In genomic region chrX:16882188-16882587, GRCh38 we compare ENCODE assay signal across 8 cellular contexts. TPM values are rescaled to one million over a fixed set of nuclear protein-coding genes. Genes with fewer than 3 reads are reported as not detected.
DNase-seq lines count a peak whose midpoint lies in the region; ATAC-seq, FAIRE-seq and TF ChIP-seq lines count a peak whose summit lies in the region.

No MANE protein-coding gene starts in this region.

- H3K36me3 ChIP-seq in KOPT-K1 (ENCODE audit: insufficient read depth, low read length) (no peaks in the 10 kb centered on the region), right atrium auricular region (no peaks in the 10 kb centered on the region), small intestine (ENCODE audit: control insufficient read depth in 2 of 2, insufficient read depth in 2 of 2, low read length in 2 of 2) (no peaks in the 10 kb centered on the region)

- intact Hi-C loops in activated B cell treated with CpG ODN at 0.5 μM for 24 hours (cut with micrococcal nuclease) = loop anchor here (1.0 to 2.0 kb wide), 2 partner anchors 12 to 25 kb away; partner anchors contain the start of gene RBBP7

- peak overlapping the region; percentile 49 for H3K27ac ChIP-seq in KOPT-K1 (ENCODE audit: low read depth, low read length, poor library complexity, severe bottlenecking)
- peak overlapping the region in 1 of 2 donors; percentile 58 for H3K27ac ChIP-seq in right atrium auricular region
- no peak overlapping the region for H3K27ac ChIP-seq in small intestine (ENCODE audit: low read depth in 1 of 2, low read length in 1 of 2)

- POLR2A ChIA-PET in activated B cell treated with CpG ODN at 0.5 μM for 24 hours (lab: Charles Lee) = interaction anchor here (1.1 to 2.5 kb wide), 6 partner anchors 8 to 164 kb away, joined by 3 to 51 read pairs (median 6); partner anchors contain the start of gene RBBP7

- FAIRE-seq in small intestine (lab: Jason Lieb, UNC) = no peak

- H3K27ac Mint-ChIP-seq in activated B cell treated with CpG ODN at 0.5 μM for 24 hours = peak overlapping the region; percentile 86

- H3K9me3 Mint-ChIP-seq in activated B cell treated with CpG ODN at 0.5 μM for 24 hours = no peaks in the 10 kb centered on the region

- 7 to 19% (median 7%) methylated on average over 6 of the region's 6 CpGs for WGBS in small intestine, 3 donors

- H3K4me3 Mint-ChIP-seq in activated B cell treated with CpG ODN at 0.5 μM for 24 hours = peak overlapping the region; percentile 78

- H3K4me1 ChIP-seq in right atrium auricular region (no peaks in the 10 kb centered on the region), small intestine (ENCODE audit: control insufficient read depth in 2 of 2, insufficient read depth in 1 of 2, low read depth in 1 of 2, low read length in 1 of 2) (no peaks in the 10 kb centered on the region)

- TF ChIP-seq CTCF in activated B cell treated with CpG ODN at 0.5 μM for 24 hours (IDR thresholded peaks at IDR 0.05) (no peak), right atrium auricular region (IDR thresholded peaks at IDR 0.05) (no peak)

- H3K36me3 Mint-ChIP-seq in activated B cell treated with CpG ODN at 0.5 μM for 24 hours (ENCODE audit: low read depth) = no peaks in the 10 kb centered on the region

- ATAC-seq in activated B cell treated with CpG ODN at 0.5 μM for 24 hours (ENCODE audit: low read depth) (peak; percentile 49), GM19455 (IDR thresholded peaks at IDR 0.05; ENCODE audit: unreplicated experiment) (no peak)

- DNase-seq in activated CD8-positive, alpha-beta memory T cell treated with anti-CD3 and anti-CD28 coated beads, Interleukin-2, amount 50 U/mL, for 48 hours = peak; percentile 53
- DNase-seq in activated CD8-positive, alpha-beta memory T cell treated with anti-CD3 and anti-CD28 coated beads for 24 hours = no peak
- DNase-seq in activated B cell treated with CpG ODN at 0.5 μM for 24 hours (no peak), right atrium auricular region (ENCODE audit: low spot score) (no peak), small intestine (peak; percentile 41), ecto neural progenitor cell (ENCODE audit: low spot score) (no peak)

- no peaks in the 10 kb centered on the region for H3K27me3 Mint-ChIP-seq in activated B cell treated with CpG ODN at 0.5 μM for 24 hours

- peak overlapping the region; percentile 31 to 50 for H3K4me3 ChIP-seq in right atrium auricular region
- H3K4me3 ChIP-seq in small intestine (ENCODE audit: low read depth in 1 of 2, low read length in 2 of 2) = peak overlapping the region in 1 of 2 donors; percentile 51

- CTCF ChIA-PET in activated B cell treated with CpG ODN at 0.5 μM for 24 hours (lab: Charles Lee) = interaction anchor here (0.9 to 5.7 kb wide), 9 partner anchors 9 to 201 kb away, joined by 3 to 65 read pairs (median 7); no protein-coding TSS in a partner anchor

- H3K27me3 ChIP-seq in right atrium auricular region = no peaks in the 10 kb centered on the region
- no peaks in the 10 kb centered on the region for H3K27me3 ChIP-seq in small intestine (ENCODE audit: control insufficient read depth in 2 of 2, insufficient read depth in 2 of 2, low read length in 2 of 2)

- H3K4me1 Mint-ChIP-seq in activated B cell treated with CpG ODN at 0.5 μM for 24 hours = peaks cover 20% of the 10 kb centered on the region

- no peaks in the 10 kb centered on the region for H3K9me3 ChIP-seq in KOPT-K1 (ENCODE audit: insufficient read depth, low read length, poor library complexity, severe bottlenecking)
- no peaks in the 10 kb centered on the region for H3K9me3 ChIP-seq in right atrium auricular region
- H3K9me3 ChIP-seq in small intestine (ENCODE audit: control insufficient read depth, low read depth) = no peaks in the 10 kb centered on the region

RNA-seq across cellular contexts. Expression of gene RBBP7, which starts 12.0 kb away (rescaled TPM):
- total RNA-seq in activated B cell treated with CpG ODN at 0.5 μM for 24 hours = 97.9 and 103 TPM in 2 replicates
- 10 to 100 TPM; 70.7 to 72.2 TPM for total RNA-seq in right atrium auricular region
- 100 to 1,000 TPM in 1 of 3 donors, 10 to 100 TPM in 2; 50.5 to 113 (median 65.7) TPM for polyA plus RNA-seq in small intestine

Comparison
In these comparisons a context has a peak if more than half of its experiments do, and no peak if none do; other contexts are left out.
1. DNase-seq: peak in activated CD8-positive, alpha-beta memory T cell treated with anti-CD3 and anti-CD28 coated beads, Interleukin-2, amount 50 U/mL, for 48 hours (single experiment) and small intestine (single experiment); none in activated CD8-positive, alpha-beta memory T cell treated with anti-CD3 and anti-CD28 coated beads for 24 hours (single experiment), activated B cell treated with CpG ODN at 0.5 μM for 24 hours (single experiment), right atrium auricular region (single experiment) and ecto neural progenitor cell (single experiment).